1 cellular context compared by ENCODE assay signal in genomic region chr5:170691623-170692022, GRCh38.
TF ChIP-seq lines count a peak whose summit lies in the region.

No MANE protein-coding gene starts in this region.

TF ChIP-seq in HEK293T, 16 proteins besides CTCF, POLR2A, EP300 and RAD21 (continued from another document):
- TF ChIP-seq BHLHE40 (IDR thresholded peaks at IDR 0.05; ENCODE audit: borderline replicate concordance) (no peak), CTBP1 (IDR thresholded peaks at IDR 0.05; ENCODE audit: borderline replicate concordance) (no peak), TARDBP (IDR thresholded peaks at IDR 0.05) (no peak), ARNT (IDR thresholded peaks at IDR 0.05) (no peak), ZNF384 (IDR thresholded peaks at IDR 0.05) (no peak), SP1 (IDR thresholded peaks at IDR 0.05) (no peak), LEF1 (IDR thresholded peaks at IDR 0.05; ENCODE audit: borderline replicate concordance) (no peak), FOXA1 (IDR thresholded peaks at IDR 0.05) (no peak), FOXK2 (IDR thresholded peaks at IDR 0.05) (no peak), FOXM1 (IDR thresholded peaks at IDR 0.05; ENCODE audit: borderline replicate concordance) (no peak), NFRKB (IDR thresholded peaks at IDR 0.05) (no peak)
